ENCODE assay signal across 1 cellular context in genomic region chr13:110676511-110677204, GRCh38.
TF ChIP-seq lines count a peak whose summit lies in the region.

No MANE protein-coding gene starts in this region.

TF ChIP-seq in SK-N-SH, 30 proteins besides CTCF, POLR2A, EP300 and RAD21 (continued from another document):
- TF ChIP-seq MXI1 (IDR thresholded peaks at IDR 0.05; ENCODE audit: low read depth, low read length) = no peak
- TF ChIP-seq FOXM1 (IDR thresholded peaks at IDR 0.05; ENCODE audit: low read depth) = no peak
- no peak for TF ChIP-seq IRF3 (IDR thresholded peaks at IDR 0.05; ENCODE audit: low read depth, low read length)
- no peak for TF ChIP-seq CHD2 (IDR thresholded peaks at IDR 0.05; ENCODE audit: low read length, partially characterized antibody)
- no peak for TF ChIP-seq MEF2A (IDR thresholded peaks at IDR 0.05; ENCODE audit: borderline replicate concordance, low read depth)
- no peak for TF ChIP-seq JUND (IDR thresholded peaks at IDR 0.05)
- TF ChIP-seq SMC3 (IDR thresholded peaks at IDR 0.05; ENCODE audit: low read depth, low read length) = no peak
